In the genomic region with DNA sequence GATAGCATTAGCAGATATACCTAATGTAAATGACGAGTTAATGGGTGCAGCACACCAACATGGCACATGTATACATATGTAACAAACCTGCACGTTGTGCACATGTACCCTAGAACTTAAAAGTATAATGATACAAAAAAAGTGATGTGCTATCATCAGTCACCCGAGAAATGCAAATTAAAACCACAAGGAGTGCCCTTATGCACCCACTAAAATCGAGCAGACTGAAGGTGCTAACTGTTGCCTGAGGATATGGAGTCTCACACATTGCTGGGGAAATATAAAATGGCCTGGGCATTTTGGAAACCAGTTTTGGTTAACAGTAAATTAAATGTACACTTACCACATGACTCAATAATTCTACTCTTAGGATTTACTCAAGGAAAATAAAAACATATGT, we compare ENCODE assay signal across 10 cellular contexts. TPM values are rescaled to one million over a fixed set of nuclear protein-coding genes. Genes with fewer than 3 reads are reported as not detected.
"Had no signal": no experiment of that assay in that cellular context is flagged by ENCODE, and none has a peak within 500 bp of the region (broad histone marks: within the 10 kb centered on the region; RNA-seq: fewer than 3 reads in every experiment).

No MANE protein-coding gene starts in this region.

RNA-seq across cellular contexts. Expression of gene ZNF843, which starts 3.6 kb away (rescaled TPM):
- total RNA-seq: PC-3 had no signal

RNA-seq across cellular contexts. Expression of gene COX6A2, which starts 10.9 kb away (rescaled TPM):
- total RNA-seq: activated CD4-positive, alpha-beta memory T cell treated with anti-CD3 and anti-CD28 coated beads, Interleukin-2, amount 10 ng/mL, durations not matched to agents 7 days and 5 days; activated CD8-positive, alpha-beta memory T cell treated with anti-CD3 and anti-CD28 coated beads for 36 hours; activated naive CD4-positive, alpha-beta T cell treated with anti-CD3 and anti-CD28 coated beads for 36 hours; activated naive CD4-positive, alpha-beta T cell treated with anti-CD3 and anti-CD28 coated beads, Interleukin-2, amount 50 U/mL, for 72 hours; bronchial epithelial cell; cerebellum; MCF 10A; PC-3; Peyer's patch; SJSA1 had no signal

RNA-seq across cellular contexts. Expression of gene SLC5A2, which starts 43.9 kb away (rescaled TPM):
- total RNA-seq: activated CD8-positive, alpha-beta memory T cell treated with anti-CD3 and anti-CD28 coated beads for 36 hours; activated naive CD4-positive, alpha-beta T cell treated with anti-CD3 and anti-CD28 coated beads for 36 hours; MCF 10A; SJSA1 had no signal
